ENCODE assay signal across 16 cellular contexts in genomic region chr10:16986082-16986405, GRCh38.
DNase-seq lines count a peak whose midpoint lies in the region; ATAC-seq and TF ChIP-seq lines count a peak whose summit lies in the region.
"Had no signal": no experiment of that assay in that cellular context is flagged by ENCODE, and none has a peak within 500 bp of the region (broad histone marks: within the 10 kb centered on the region; RNA-seq: fewer than 3 reads in every experiment).

No MANE protein-coding gene starts in this region.

- H3K36me3 Mint-ChIP-seq in nephron (ENCODE audit: low read depth), result peaks cover 13% of the 10 kb centered on the region
- H3K36me3 Mint-ChIP-seq: CD14-positive monocyte, mesothelial cell of epicardium had no signal

- H3K4me1 ChIP-seq in esophagus muscularis mucosa, result peaks cover 4 to 25% (median 10%) of the 10 kb centered on the region in 4 donors
- no peaks in the 10 kb centered on the region for H3K4me1 ChIP-seq in transverse colon
- H3K4me1 ChIP-seq: pancreas had no signal

- H3K27ac ChIP-seq in esophagus muscularis mucosa (replicated peaks in 1 of 4) (peak overlapping the region; percentile 36 to 57 (median 44)), transverse colon (peak overlapping the region; percentile 25 to 68 (median 58))

- ATAC-seq in SK-N-SH treated with all-trans-retinoic acid at 6 μM for 48 hours (peak; percentile 22), sciatic nerve (no peak)

- H3K9me3 Mint-ChIP-seq in nephron, result peaks cover 3% of the 10 kb centered on the region
- H3K9me3 Mint-ChIP-seq: activated naive CD8-positive, alpha-beta T cell treated with anti-CD3 and anti-CD28 coated beads, Interleukin-2, amount 10 ng/mL, durations not matched to agents 7 days and 5 days had no signal

- in situ Hi-C loops in transverse colon (cut with MboI; ENCODE audit: low pct_ligation_motif_present in 1 of 4, low pct_unique_long_range_greater_than_20kb in 1 of 4, low sequenced_read_pairs in 3 of 4), result no loop called here

- H3K27me3 Mint-ChIP-seq in nephron (ENCODE audit: low read depth), result no peaks in the 10 kb centered on the region
- H3K27me3 Mint-ChIP-seq: activated naive CD8-positive, alpha-beta T cell treated with anti-CD3 and anti-CD28 coated beads, Interleukin-2, amount 10 ng/mL, durations not matched to agents 7 days and 5 days had no signal

- no peak for TF ChIP-seq POLR2A in esophagus muscularis mucosa (IDR thresholded peaks at IDR 0.05; ENCODE audit: low read depth)
- no peak for TF ChIP-seq POLR2A in transverse colon (IDR thresholded peaks at IDR 0.05)

- peaks cover 17% of the 10 kb centered on the region for H3K4me1 Mint-ChIP-seq in nephron
- H3K4me1 Mint-ChIP-seq: activated naive CD8-positive, alpha-beta T cell treated with anti-CD3 and anti-CD28 coated beads, Interleukin-2, amount 10 ng/mL, durations not matched to agents 7 days and 5 days; CD14-positive monocyte had no signal

- H3K9me3 ChIP-seq in esophagus muscularis mucosa (no peaks in the 10 kb centered on the region), transverse colon (no peaks in the 10 kb centered on the region)
- H3K9me3 ChIP-seq: HAP-1, pancreas had no signal

- WGBS in esophagus muscularis mucosa, result 85% methylated on average over 4 of the region's 5 CpGs
- 81 to 83% methylated on average over 1 to 5 of the region's 5 CpGs for WGBS in transverse colon (ENCODE audit: low coverage in 1 of 2), 2 donors

- H3K27me3 ChIP-seq in esophagus muscularis mucosa (no peaks in the 10 kb centered on the region), transverse colon (no peaks in the 10 kb centered on the region)
- H3K27me3 ChIP-seq: pancreas had no signal

- peak overlapping the region; percentile 91 to 96 (median 94) for H3K27ac Mint-ChIP-seq in nephron
- H3K27ac Mint-ChIP-seq: activated naive CD8-positive, alpha-beta T cell treated with anti-CD3 and anti-CD28 coated beads, Interleukin-2, amount 10 ng/mL, durations not matched to agents 7 days and 5 days; CD14-positive monocyte had no signal

- H3K4me3 ChIP-seq in esophagus muscularis mucosa (no peak overlapping the region), transverse colon (no peak overlapping the region)
- H3K4me3 ChIP-seq: HAP-1, pancreas had no signal

- TF ChIP-seq EP300 in esophagus muscularis mucosa (IDR thresholded peaks at IDR 0.05), result no peak
- TF ChIP-seq EP300 in transverse colon (IDR thresholded peaks at IDR 0.05; ENCODE audit: low read depth), result no peak

- H3K4me3 Mint-ChIP-seq in nephron, result no peak overlapping the region
- H3K4me3 Mint-ChIP-seq: activated naive CD8-positive, alpha-beta T cell treated with anti-CD3 and anti-CD28 coated beads, Interleukin-2, amount 10 ng/mL, durations not matched to agents 7 days and 5 days; CD14-positive monocyte; mesothelial cell of epicardium had no signal

- TF ChIP-seq CTCF in esophagus muscularis mucosa (IDR thresholded peaks at IDR 0.05), result no peak
- no peak for TF ChIP-seq CTCF in nephron (IDR thresholded peaks at IDR 0.05; ENCODE audit: unreplicated experiment in 3 of 3)
- no peak for TF ChIP-seq CTCF in transverse colon (IDR thresholded peaks at IDR 0.05)

- intact Hi-C loops in esophagus muscularis mucosa (cut with DNase I), result no loop called here
- intact Hi-C loops in transverse colon (cut with DNase I; ENCODE audit: low total_unique reads), result no loop called here
- intact Hi-C loops in sciatic nerve (cut with DNase I), result no loop called here

- H3K36me3 ChIP-seq in esophagus muscularis mucosa, result no peaks in the 10 kb centered on the region
- no peaks in the 10 kb centered on the region for H3K36me3 ChIP-seq in transverse colon
- H3K36me3 ChIP-seq: HAP-1, pancreas had no signal

- DNase-seq in esophagus muscularis mucosa (ENCODE audit: extremely low spot score) (no peak), transverse colon (no peak), NCI-H446 treated with DMSO at 0.1 percent for 48 hours (lab: John Stamatoyannopoulos, UW) (no peak), middle frontal gyrus (ENCODE audit: extremely low spot score, low spot score) (no peak), sciatic nerve (ENCODE audit: low spot score) (no peak)
- DNase-seq: activated CD4-positive, alpha-beta T cell treated with anti-CD3 and anti-CD28 coated beads for 4 hours; activated naive CD8-positive, alpha-beta T cell treated with anti-CD3 and anti-CD28 coated beads, Interleukin-2, amount 10 ng/mL, durations not matched to agents 7 days and 5 days; DND-41; NCI-H187 treated with DMSO at 0.1 percent for 48 hours; NCI-H526 treated with DMSO at 0.1 percent for 48 hours; pancreas had no signal

TF ChIP-seq in SK-N-SH treated with all-trans-retinoic acid at 6 μM for 48 hours, 23 proteins besides CTCF, POLR2A, EP300 and RAD21:
- no peak for TF ChIP-seq CSRNP3 (CRISPR knock-in tag; IDR thresholded peaks at IDR 0.05)
- no peak for TF ChIP-seq BACH2 (CRISPR knock-in tag; IDR thresholded peaks at IDR 0.05; ENCODE audit: borderline replicate concordance)
- no peak for TF ChIP-seq ISL1 (CRISPR knock-in tag; IDR thresholded peaks at IDR 0.05)
- TF ChIP-seq ZFP30 (CRISPR knock-in tag; IDR thresholded peaks at IDR 0.05), result no peak
- TF ChIP-seq ZNF70 (CRISPR knock-in tag; IDR thresholded peaks at IDR 0.05), result no peak
- no peak for TF ChIP-seq PATZ1 (CRISPR knock-in tag; IDR thresholded peaks at IDR 0.05; ENCODE audit: borderline replicate concordance)
- no peak for TF ChIP-seq SNAI2 (CRISPR knock-in tag; IDR thresholded peaks at IDR 0.05)
- no peak for TF ChIP-seq TOX (CRISPR knock-in tag; IDR thresholded peaks at IDR 0.05; ENCODE audit: borderline replicate concordance)
- no peak for TF ChIP-seq GLIS3 (CRISPR knock-in tag; IDR thresholded peaks at IDR 0.05)
- TF ChIP-seq ESRRG (CRISPR knock-in tag; IDR thresholded peaks at IDR 0.05), result no peak
- TF ChIP-seq CREB5 (CRISPR knock-in tag; IDR thresholded peaks at IDR 0.05; ENCODE audit: low read depth), result no peak
- TF ChIP-seq ZC3H10 (CRISPR knock-in tag; IDR thresholded peaks at IDR 0.05), result no peak
- no peak for TF ChIP-seq ZFP3 (CRISPR knock-in tag; IDR thresholded peaks at IDR 0.05)
- no peak for TF ChIP-seq ZNF565 (CRISPR knock-in tag; conservative IDR thresholded peaks at IDR 0.05; ENCODE audit: low read depth)
- TF ChIP-seq CSDC2 (CRISPR knock-in tag; IDR thresholded peaks at IDR 0.05), result no peak
